14 cellular contexts compared by ENCODE assay signal in the genomic region with DNA sequence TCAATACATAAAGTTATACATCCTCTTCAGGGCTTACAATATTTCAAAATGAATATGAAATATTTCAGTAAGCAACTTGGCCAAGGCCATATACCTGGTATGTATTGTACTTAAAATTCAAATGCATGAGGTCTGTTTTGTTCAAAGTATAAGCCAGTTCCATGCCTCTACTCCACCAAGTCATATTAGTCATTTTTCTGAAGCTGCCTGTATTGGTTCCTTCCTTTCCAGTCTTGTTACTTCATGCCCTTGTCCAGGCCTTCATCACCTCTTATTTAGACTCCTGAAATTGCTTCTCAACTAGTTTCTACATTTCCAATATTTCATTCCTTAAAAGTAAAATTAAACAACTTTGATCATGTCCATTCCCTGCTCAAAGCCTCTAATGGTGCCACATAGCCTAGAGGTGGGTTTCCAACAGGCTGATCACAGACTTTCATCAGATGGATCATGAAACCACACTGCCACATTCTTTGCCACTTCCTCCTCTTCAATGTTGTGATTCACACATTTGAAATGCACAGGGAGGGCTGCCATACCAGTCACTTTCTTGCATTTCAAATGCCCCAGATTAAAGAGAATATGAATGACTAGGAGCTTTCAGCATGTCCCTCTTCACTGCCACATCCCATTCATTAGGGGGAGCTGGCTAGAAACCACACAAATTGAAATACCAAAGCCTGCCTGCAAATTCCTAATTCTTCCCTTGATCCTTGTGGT.
A peak's percentile ranks its signal among the peaks of the same experiment; 100 is the strongest.
DNase-seq lines count a peak whose midpoint lies in the region; ATAC-seq and TF ChIP-seq lines count a peak whose summit lies in the region.
"Had no signal": no experiment of that assay in that cellular context is flagged by ENCODE, and none has a peak within 500 bp of the region (broad histone marks: within the 10 kb centered on the region; RNA-seq: fewer than 3 reads in every experiment).

No MANE protein-coding gene starts in this region.

- ATAC-seq in RWPE2 (ENCODE audit: low read depth) (peak; percentile 89), natural killer cell (no peak)
- ATAC-seq: activated naive CD4-positive, alpha-beta T cell treated with anti-CD3 and anti-CD28 coated beads, Interleukin-2, amount 50 U/mL, for 72 hours; left lobe of liver had no signal

- H3K27ac ChIP-seq in RWPE2 (ENCODE audit: poor library complexity, severe bottlenecking), result peak overlapping the region; percentile 60

- POLR2A ChIA-PET in activated CD4-positive, alpha-beta T cell treated with anti-CD3 and anti-CD28 coated beads, Interleukin-2, amount 10 ng/mL, durations not matched to agents 7 days and 5 days (lab: Charles Lee), result no interaction called here

- H3K36me3 ChIP-seq in RWPE2 (ENCODE audit: low read depth), result no peaks in the 10 kb centered on the region

- no peaks in the 10 kb centered on the region for H3K27me3 Mint-ChIP-seq in natural killer cell (ENCODE audit: low read depth in 2 of 2)
- no peaks in the 10 kb centered on the region for H3K27me3 Mint-ChIP-seq in activated CD4-positive, alpha-beta T cell treated with anti-CD3 and anti-CD28 coated beads, Interleukin-2, amount 10 ng/mL, durations not matched to agents 7 days and 5 days

- no peak for TF ChIP-seq CTCF in RWPE2 (IDR thresholded peaks at IDR 0.05; ENCODE audit: poor library complexity, severe bottlenecking)
- no peak for TF ChIP-seq CTCF in natural killer cell (IDR thresholded peaks at IDR 0.05)

- intact Hi-C loops in natural killer cell (cut with micrococcal nuclease), result no loop called here

- no peaks in the 10 kb centered on the region for H3K4me1 Mint-ChIP-seq in natural killer cell
- no peaks in the 10 kb centered on the region for H3K4me1 Mint-ChIP-seq in activated CD4-positive, alpha-beta T cell treated with anti-CD3 and anti-CD28 coated beads, Interleukin-2, amount 10 ng/mL, durations not matched to agents 7 days and 5 days

- CTCF ChIA-PET in activated CD4-positive, alpha-beta T cell treated with anti-CD3 and anti-CD28 coated beads, Interleukin-2, amount 10 ng/mL, durations not matched to agents 7 days and 5 days (lab: Charles Lee), result no interaction called here

- DNase-seq in HS-5 (ENCODE audit: low read depth) (peak; percentile 68), RWPE2 (ENCODE audit: low spot score) (no peak), fibroblast of gingiva (ENCODE audit: low read depth) (peak; percentile 57), skeletal muscle cell (ENCODE audit: low read depth) (peak; percentile 51), NCI-H82 treated with DMSO at 0.1 percent for 48 hours (lab: John Stamatoyannopoulos, UW; ENCODE audit: unreplicated experiment) (no peak), natural killer cell (no peak), amniotic stem cell (lab: John Stamatoyannopoulos, UW) (no peak)
- no peak for DNase-seq in activated CD4-positive, alpha-beta T cell treated with anti-CD3 and anti-CD28 coated beads, Interleukin-2, amount 10 ng/mL, durations not matched to agents 7 days and 5 days
- DNase-seq: activated CD4-positive, alpha-beta T cell treated with anti-CD3 and anti-CD28 coated beads, Interleukin-2, amount 50 U/mL, for 1 hour; DMS53; NCI-H1436 treated with DMSO at 0.1 percent for 48 hours; Right ventricle myocardium superior had no signal

- H3K4me3 ChIP-seq in RWPE2 (ENCODE audit: severe bottlenecking) (no peak overlapping the region), skeletal muscle cell (ENCODE audit: low read depth, low read length) (no peak overlapping the region)

- H3K27me3 ChIP-seq in RWPE2 (ENCODE audit: insufficient read depth, poor library complexity, severe bottlenecking), result no peaks in the 10 kb centered on the region

- H3K9me3 ChIP-seq in RWPE2 (ENCODE audit: severe bottlenecking), result no peaks in the 10 kb centered on the region

- H3K4me1 ChIP-seq in RWPE2 (ENCODE audit: insufficient read depth, poor library complexity, severe bottlenecking), result peaks cover 5% of the 10 kb centered on the region

- H3K27ac Mint-ChIP-seq in natural killer cell, result no peak overlapping the region
- H3K27ac Mint-ChIP-seq in activated CD4-positive, alpha-beta T cell treated with anti-CD3 and anti-CD28 coated beads, Interleukin-2, amount 10 ng/mL, durations not matched to agents 7 days and 5 days, result no peak overlapping the region
- H3K27ac Mint-ChIP-seq: activated naive CD4-positive, alpha-beta T cell treated with anti-CD3 and anti-CD28 coated beads, Interleukin-2, amount 50 U/mL, for 72 hours had no signal

- H3K36me3 Mint-ChIP-seq in natural killer cell, result no peaks in the 10 kb centered on the region
- no peaks in the 10 kb centered on the region for H3K36me3 Mint-ChIP-seq in activated CD4-positive, alpha-beta T cell treated with anti-CD3 and anti-CD28 coated beads, Interleukin-2, amount 10 ng/mL, durations not matched to agents 7 days and 5 days (ENCODE audit: low read depth)
- H3K36me3 Mint-ChIP-seq: activated naive CD4-positive, alpha-beta T cell treated with anti-CD3 and anti-CD28 coated beads, Interleukin-2, amount 50 U/mL, for 72 hours had no signal

- H3K9me3 Mint-ChIP-seq in natural killer cell, result peaks cover 16 to 18% of the 10 kb centered on the region in 2 donors
- H3K9me3 Mint-ChIP-seq in activated CD4-positive, alpha-beta T cell treated with anti-CD3 and anti-CD28 coated beads, Interleukin-2, amount 10 ng/mL, durations not matched to agents 7 days and 5 days, result peaks cover 3% of the 10 kb centered on the region

- H3K4me3 Mint-ChIP-seq in natural killer cell, result no peak overlapping the region
- H3K4me3 Mint-ChIP-seq in activated CD4-positive, alpha-beta T cell treated with anti-CD3 and anti-CD28 coated beads, Interleukin-2, amount 10 ng/mL, durations not matched to agents 7 days and 5 days, result no peak overlapping the region

Comparison
In these comparisons a context has a peak if more than half of its experiments do, and no peak if none do; other contexts are left out.
1. DNase-seq: peak in HS-5 (single experiment), fibroblast of gingiva (single experiment) and skeletal muscle cell (single experiment); none in RWPE2 (single experiment), NCI-H82 treated with DMSO at 0.1 percent for 48 hours (single experiment), natural killer cell (single experiment), amniotic stem cell (single experiment) and activated CD4-positive, alpha-beta T cell treated with anti-CD3 and anti-CD28 coated beads, Interleukin-2, amount 10 ng/mL, durations not matched to agents 7 days and 5 days (single experiment).